ENCODE assay signal across 8 cellular contexts in genomic region chr4:123397276-123398150, GRCh38. TPM values are rescaled to one million over a fixed set of nuclear protein-coding genes. Genes with fewer than 3 reads are reported as not detected.
DNase-seq lines count a peak whose midpoint lies in the region; ATAC-seq, FAIRE-seq and TF ChIP-seq lines count a peak whose summit lies in the region.

No MANE protein-coding gene starts in this region.

- in situ Hi-C loops in IMR-90 (cut with MboI; ENCODE audit: low sequenced_read_pairs) = loop anchor here (5.0 to 10.0 kb wide), 2 partner anchors 255 to 847 kb away; no protein-coding TSS in a partner anchor

- peaks cover 9 to 33% of the 10 kb centered on the region in 2 experiments; a peak in 3 of 4 replicates for H3K79me1 ChIP-seq in IMR-90 (ENCODE audit: low read depth in 1 of 2, low read length in 2 of 2)

- no peaks in the 10 kb centered on the region for H4K20me1 ChIP-seq in IMR-90 (ENCODE audit: insufficient read depth, low read length)

- no TSS peak for BruUV-seq in IMR-90 (replicated peaks; lab: Mats Ljungman, UMichigan)

- H3K9me3 ChIP-seq in CD8-positive, alpha-beta memory T cell (ENCODE audit: low read length) = no peaks in the 10 kb centered on the region
- H3K9me3 ChIP-seq in IMR-90 (ENCODE audit: control insufficient read depth, insufficient read depth, low read length) (no peaks in the 10 kb centered on the region), body of pancreas (no peaks in the 10 kb centered on the region), small intestine (ENCODE audit: control insufficient read depth, low read depth) (no peaks in the 10 kb centered on the region)

- H3K4ac ChIP-seq in IMR-90 (ENCODE audit: low read depth, low read length) = peak overlapping the region; percentile 85

- peak overlapping the region; percentile 92 for H3K23ac ChIP-seq in IMR-90 (ENCODE audit: low read depth, low read length)

- H3K9me1 ChIP-seq in IMR-90 (ENCODE audit: insufficient read depth, low read length) = peaks cover 8% of the 10 kb centered on the region; the same call in 1 of the 2 replicates

- TF ChIP-seq CTCF in IMR-90 (conservative IDR thresholded peaks at IDR 0.05; ENCODE audit: low read depth, low read length) (no peak), body of pancreas (IDR thresholded peaks at IDR 0.05) (no peak)

- peak overlapping the region; percentile 95 for H2AFZ ChIP-seq in IMR-90 (replicated peaks; ENCODE audit: low read length, poor library complexity)

- dilution Hi-C loops in IMR-90 (cut with HindIII; ENCODE audit: low sequenced_read_pairs, unreplicated experiment) = no loop called here

- peaks cover 10 to 28% of the 10 kb centered on the region in 2 donors for H3K27me3 Mint-ChIP-seq in CD8-positive, alpha-beta memory T cell

- H3K4me1 ChIP-seq in CD8-positive, alpha-beta memory T cell (ENCODE audit: insufficient read depth, low read length) = peaks cover 15% of the 10 kb centered on the region
- no peaks in the 10 kb centered on the region; the same call in 1 of the 2 replicates for H3K4me1 ChIP-seq in IMR-90 (ENCODE audit: control insufficient read depth, insufficient read depth, low read length)
- H3K4me1 ChIP-seq in body of pancreas = peaks cover 8% of the 10 kb centered on the region
- H3K4me1 ChIP-seq in small intestine (ENCODE audit: control insufficient read depth in 2 of 2, insufficient read depth in 1 of 2, low read depth in 1 of 2, low read length in 1 of 2) = peaks cover 3 to 6% of the 10 kb centered on the region in 2 donors

- H3K9ac ChIP-seq in IMR-90 (ENCODE audit: low read depth, low read length) = peak overlapping the region; percentile 91

- H3K27ac Mint-ChIP-seq in CD8-positive, alpha-beta memory T cell = peak overlapping the region; percentile 77 to 96 (median 92)

- peak overlapping the region; percentile 83 to 94 (median 87) for H3K4me3 Mint-ChIP-seq in CD8-positive, alpha-beta memory T cell

- POLR2A ChIA-PET in CD8-positive, alpha-beta memory T cell (lab: Charles Lee) = interaction anchor here (0.9 to 1.3 kb wide), 2 partner anchors 25 to 167 kb away, joined by 4 read pairs; no protein-coding TSS in a partner anchor
- POLR2A ChIA-PET in IMR-90 (lab: Charles Lee; ENCODE audit: unreplicated experiment) = no interaction called here

- H3K4me3 ChIP-seq in CD8-positive, alpha-beta memory T cell (ENCODE audit: low read length) = peak overlapping the region; percentile 75
- H3K4me3 ChIP-seq in IMR-90 (ENCODE audit: insufficient read depth, low read depth, low read length) (peak overlapping the region; percentile 60), body of pancreas (peak overlapping the region; percentile 76 to 82), small intestine (ENCODE audit: low read depth in 1 of 2, low read length in 2 of 2) (peak overlapping the region; percentile 75)

- peaks cover under 1 to 13% (median 4%) of the 10 kb centered on the region in 3 donors for H3K36me3 Mint-ChIP-seq in CD8-positive, alpha-beta memory T cell

- no peak for TF ChIP-seq POLR2A in IMR-90 (IDR thresholded peaks at IDR 0.05; ENCODE audit: low read depth, low read length)
- no peak for TF ChIP-seq POLR2A in body of pancreas (IDR thresholded peaks at IDR 0.05)

- H3K18ac ChIP-seq in IMR-90 (ENCODE audit: low read depth, low read length) = peak overlapping the region; percentile 85

- H2AK9ac ChIP-seq in IMR-90 (replicated peaks; ENCODE audit: low read depth, low read length, poor library complexity) = peak overlapping the region; percentile 66

- peak overlapping the region; percentile 4 for H3K27ac ChIP-seq in CD8-positive, alpha-beta memory T cell (ENCODE audit: low read depth, low read length)
- H3K27ac ChIP-seq in IMR-90 (ENCODE audit: insufficient read depth, low read length) = peak overlapping the region; percentile 95
- peak overlapping the region; percentile 91 to 97 (median 94) for H3K27ac ChIP-seq in body of pancreas
- peak overlapping the region; percentile 86 to 96 for H3K27ac ChIP-seq in small intestine (ENCODE audit: low read depth in 1 of 2, low read length in 1 of 2)

- peak overlapping the region; percentile 68 for H3K56ac ChIP-seq in IMR-90 (ENCODE audit: extremely low read depth, insufficient read depth, low read length)

- H3K4me2 ChIP-seq in IMR-90 (ENCODE audit: low read depth, low read length) = peak overlapping the region; percentile 91

- CTCF ChIA-PET in CD8-positive, alpha-beta memory T cell (lab: Charles Lee) = interaction anchor here (0.8 to 2.1 kb wide), 5 partner anchors 10 to 167 kb away, joined by 3 to 8 read pairs (median 4); no protein-coding TSS in a partner anchor
- CTCF ChIA-PET in IMR-90 (lab: Yijun Ruan, JAX) = interaction anchor here (0.5 to 1.5 kb wide), 3 partner anchors 270 to 549 kb away, joined by 3 to 4 read pairs (median 3); no protein-coding TSS in a partner anchor

- H4K5ac ChIP-seq in IMR-90 (ENCODE audit: low read depth, low read length) = peak overlapping the region; percentile 52

- TF ChIP-seq RAD21 in IMR-90 (IDR thresholded peaks at IDR 0.05; ENCODE audit: low read length) = no peak

- peak; percentile 19 to 65 (median 55) for DNase-seq in CD8-positive, alpha-beta memory T cell
- DNase-seq in IMR-90 (peak; percentile 36), SW480 (ENCODE audit: low spot score) (peak; percentile 65), body of pancreas (peak; percentile 65 to 80 (median 74)), iPS-NIHi7 (ENCODE audit: extremely low spot score) (peak; percentile 49), small intestine (peak; percentile 64)

- no peak for FAIRE-seq in small intestine (lab: Jason Lieb, UNC)

- H3K9me3 Mint-ChIP-seq in CD8-positive, alpha-beta memory T cell = peaks cover 0 to 2% (median 0%) of the 10 kb centered on the region in 5 donors

- WGBS in IMR-90 (ENCODE audit: extremely low coverage in 2 of 2, insufficient read length in 1 of 2), 2 experiments = 3% methylated on average over 11 of the region's 85 CpGs; no CpG with 5 or more reads in 1 of the 2 experiments
- 0% methylated on average over 63 to 76 of the region's 85 CpGs for WGBS in body of pancreas, 2 donors
- 0 to 1% (median 0%) methylated on average over 75 to 85 of the region's 85 CpGs for WGBS in small intestine, 3 donors

- peak overlapping the region; percentile 56 for H2BK5ac ChIP-seq in IMR-90 (ENCODE audit: low read depth, low read length, poor library complexity, severe bottlenecking)

- peaks cover 30 to 40% (median 31%) of the 10 kb centered on the region in 3 donors for H3K4me1 Mint-ChIP-seq in CD8-positive, alpha-beta memory T cell

- H2BK15ac ChIP-seq in IMR-90 (ENCODE audit: low read depth, low read length) = peak overlapping the region; percentile 77; the same call in 2 of the 3 replicates

- no peaks in the 10 kb centered on the region for H3K36me3 ChIP-seq in CD8-positive, alpha-beta memory T cell (ENCODE audit: insufficient read depth, low read length)
- H3K36me3 ChIP-seq in IMR-90 (ENCODE audit: control insufficient read depth, insufficient read depth, low read length) (peaks cover 23% of the 10 kb centered on the region), body of pancreas (replicated peaks in 1 of 2; ENCODE audit: insufficient read depth in 1 of 2, low read depth in 2 of 2) (peaks cover 0 to 5% of the 10 kb centered on the region in 2 donors), small intestine (ENCODE audit: control insufficient read depth in 2 of 2, insufficient read depth in 2 of 2, low read length in 2 of 2) (peaks cover 0 to 6% of the 10 kb centered on the region in 2 donors)

- H2BK20ac ChIP-seq in IMR-90 (ENCODE audit: low read depth, low read length) = peak overlapping the region; percentile 64; the same call in 1 of the 2 replicates

- H2BK120ac ChIP-seq in IMR-90 (ENCODE audit: low read depth, low read length) = peak overlapping the region; percentile 84

- peak overlapping the region; percentile 76; the same call in 1 of the 2 replicates for H4K91ac ChIP-seq in IMR-90 (ENCODE audit: insufficient read depth, low read depth, low read length)

- H2AK5ac ChIP-seq in IMR-90 (ENCODE audit: low read depth, low read length) = 0 out of 2 replicates have a peak overlapping the region, but pooled peaks have one; percentile 45

- peak overlapping the region; percentile 20 to 79; a peak in 2 of 4 replicates for H4K8ac ChIP-seq in IMR-90 (ENCODE audit: low read depth in 2 of 2, low read length in 2 of 2)

- ATAC-seq in GM21447 (IDR thresholded peaks at IDR 0.05; ENCODE audit: unreplicated experiment) (peak; percentile 19), IMR-90 (ENCODE audit: low read depth) (peak; percentile 5), body of pancreas (peak; percentile 40), GM21367 (IDR thresholded peaks at IDR 0.05; ENCODE audit: unreplicated experiment) (no peak)

- intact Hi-C loops in IMR-90 (cut with micrococcal nuclease) = loop anchor here (2.0 to 5.0 kb wide), 6 partner anchors 107 to 590 kb away; no protein-coding TSS in a partner anchor
- intact Hi-C loops in body of pancreas (cut with DNase I) = no loop called here

- peak overlapping the region; percentile 78 for H3K14ac ChIP-seq in IMR-90 (replicated peaks; ENCODE audit: low read depth, low read length)

- no peaks in the 10 kb centered on the region for H3K27me3 ChIP-seq in CD8-positive, alpha-beta memory T cell (ENCODE audit: insufficient read depth, low read length, poor library complexity, severe bottlenecking)
- no peaks in the 10 kb centered on the region for H3K27me3 ChIP-seq in IMR-90 (ENCODE audit: control insufficient read depth, insufficient read depth, low read length)
- H3K27me3 ChIP-seq in body of pancreas = no peaks in the 10 kb centered on the region
- no peaks in the 10 kb centered on the region for H3K27me3 ChIP-seq in small intestine (ENCODE audit: control insufficient read depth in 2 of 2, insufficient read depth in 2 of 2, low read length in 2 of 2)

TF ChIP-seq in IMR-90, 13 proteins besides CTCF, POLR2A, EP300 and RAD21:
- TF ChIP-seq BHLHE40 (IDR thresholded peaks at IDR 0.05; ENCODE audit: low read depth, low read length) (peak; percentile 62; the same call in 1 of the 2 replicates), MAZ (IDR thresholded peaks at IDR 0.05; ENCODE audit: borderline replicate concordance, low read depth, low read length) (no peak), MXI1 (IDR thresholded peaks at IDR 0.05; ENCODE audit: borderline replicate concordance, low read depth, low read length) (peak; percentile 80; the same call in 1 of the 2 replicates)

RNA-seq across cellular contexts. Expression of gene SPRY1, which starts 0.9 kb away (rescaled TPM):
- total RNA-seq in CD8-positive, alpha-beta memory T cell = 10 to 100 TPM; 40.6 to 40.8 TPM
- 27.2 TPM for polyA plus RNA-seq in CD8-positive, alpha-beta memory T cell
- total RNA-seq in IMR-90 (2012; rRNA removed) (1.4 and 1.9 TPM in 2 replicates), body of pancreas (100 to 1,000 TPM in 1 of 2 donors, 10 to 100 TPM in 1; 40.0 to 118 TPM)
- polyA plus RNA-seq in IMR-90 (2012; rRNA removed) (2.2 and 2.6 TPM in 2 replicates), small intestine (10 to 100 TPM in 2 of 3 donors, 1 to 10 TPM in 1; 6.5 to 28.6 (median 11.9) TPM)
- polyA plus RNA-seq in IMR-90 (2012; cell fraction: cytosol; rRNA removed) = 2.7 and 2.9 TPM in 2 replicates
- 1.8 and 3.7 TPM in 2 replicates for polyA plus RNA-seq in IMR-90 (2012; cell fraction: nucleus; rRNA removed; ENCODE audit: low replicate concordance)

Comparison
In these comparisons a context has a peak if more than half of its experiments do, and no peak if none do; other contexts are left out.
1. H3K27ac ChIP-seq: peak in every context shown above with its lines; median percentile 95 in IMR-90; 94 in body of pancreas; 91 in small intestine; 4 in CD8-positive, alpha-beta memory T cell.
2. RNA of gene SPRY1, which starts 0.9 kb away (total RNA-seq): 40.0 to 118 TPM in body of pancreas and 40.6 to 40.8 TPM in CD8-positive, alpha-beta memory T cell; 1.4 to 1.9 TPM in IMR-90; every median in the first group is over 10 times any median in the second.
3. Peak in every context shown above with its lines, with median percentiles within 50 percentile points of each other: DNase-seq and H3K4me3 ChIP-seq.